In the genomic region with DNA sequence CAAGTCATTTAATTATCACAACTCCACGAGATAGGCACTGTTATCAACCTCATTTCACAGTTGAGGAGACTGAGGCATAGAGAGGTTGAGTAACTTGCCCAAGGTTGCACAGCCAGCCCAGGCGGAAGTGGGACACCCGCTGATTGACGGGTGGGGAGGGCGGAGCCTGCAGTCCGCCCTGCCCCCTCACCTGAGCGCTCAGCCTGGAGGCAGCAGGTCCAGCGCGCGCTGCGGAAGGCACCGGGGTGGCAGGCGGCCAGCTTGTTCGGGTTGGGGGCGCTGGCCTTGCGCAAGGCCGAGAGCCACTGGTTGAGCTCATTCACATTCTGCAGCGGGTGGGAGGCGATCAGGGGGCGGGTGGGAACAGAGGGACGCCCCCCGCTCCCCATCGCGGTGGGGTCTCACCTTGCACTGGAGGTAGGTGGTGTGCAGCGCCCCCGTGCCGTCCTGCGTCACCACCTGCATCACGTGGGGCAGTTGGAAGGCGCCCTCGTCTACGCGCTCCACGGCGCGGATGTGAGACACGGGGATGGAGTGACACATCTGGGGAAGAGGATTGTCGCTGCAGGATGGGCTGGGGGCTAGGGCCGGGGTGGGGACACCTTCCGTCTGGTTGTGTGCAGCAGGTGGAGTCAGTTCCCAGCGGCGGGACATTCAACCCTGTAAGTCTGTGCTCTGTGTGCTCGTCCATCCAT, we compare ENCODE assay signal across 1 cellular context.
A peak's percentile ranks its signal among the peaks of the same experiment; 100 is the strongest.
TF ChIP-seq lines count a peak whose summit lies in the region.

No MANE protein-coding gene starts in this region.

TF ChIP-seq in SK-N-SH, 30 proteins besides CTCF, POLR2A, EP300 and RAD21 (continued from another document):
- peak; percentile 44; the same call in 1 of the 2 replicates for TF ChIP-seq USF1 (IDR thresholded peaks at IDR 0.05; ENCODE audit: borderline replicate concordance, low read depth)
